ENCODE assay signal across 8 cellular contexts in the genomic region with DNA sequence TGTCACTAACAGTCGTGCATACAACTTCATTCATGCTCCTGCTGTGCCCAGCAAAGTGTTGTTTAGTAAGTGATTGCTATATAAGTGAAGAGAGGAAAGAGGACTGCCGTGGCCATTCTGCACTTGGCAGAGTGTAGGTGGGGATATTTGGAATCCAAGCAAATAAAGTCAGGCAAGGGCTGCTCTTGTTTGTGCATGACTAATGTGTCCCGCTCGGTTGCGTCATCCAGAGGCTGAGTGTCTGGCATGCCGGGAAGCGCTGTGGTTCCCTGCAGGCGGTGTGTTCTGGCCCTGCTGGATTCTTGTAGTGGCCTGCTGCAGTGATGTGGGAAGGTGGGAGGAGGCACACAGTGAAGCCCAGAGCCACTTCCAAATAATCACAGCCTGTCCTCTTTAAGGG.
DNase-seq lines count a peak whose midpoint lies in the region; ATAC-seq and TF ChIP-seq lines count a peak whose summit lies in the region.

No MANE protein-coding gene starts in this region.

- peak; percentile 77 for DNase-seq in HK-2 (ENCODE audit: unreplicated experiment)
- peak; percentile 60 for DNase-seq in T1000 (lab: John Stamatoyannopoulos, UW)
- peak; percentile 88 for DNase-seq in left ventricle myocardium superior
- DNase-seq in smooth muscle cell (lab: John Stamatoyannopoulos, UW; ENCODE audit: unreplicated experiment) = peak; percentile 57
- no peak for DNase-seq in OCI-M1 (lab: John Stamatoyannopoulos, UW)
- no peak for DNase-seq in erythroblast (lab: John Stamatoyannopoulos, UW)

- ATAC-seq in left ventricle myocardium superior (peak; percentile 96), GM21786 (IDR thresholded peaks at IDR 0.05; ENCODE audit: unreplicated experiment) (no peak), GM21717 (IDR thresholded peaks at IDR 0.05; ENCODE audit: unreplicated experiment) (no peak)

- intact Hi-C loops in left ventricle myocardium superior (cut with micrococcal nuclease) = loop anchor here (10.0 kb wide), 3 partner anchors 64 to 324 kb away; a partner anchor contains a TSS

- no peak for TF ChIP-seq CTCF in smooth muscle cell (IDR thresholded peaks at IDR 0.05; ENCODE audit: borderline replicate concordance, insufficient read depth, poor library complexity, severe bottlenecking)

- H3K27ac ChIP-seq in smooth muscle cell (ENCODE audit: low read depth) = peak overlapping the region; percentile 98

- H3K9ac ChIP-seq in smooth muscle cell (ENCODE audit: low read depth) = peak overlapping the region; percentile 86

- 8% methylated on average over 8 of the region's 8 CpGs for WGBS in smooth muscle cell (ENCODE audit: low lambda C conversion rate)

- no peak overlapping the region for H3K4me3 ChIP-seq in smooth muscle cell

- H3K27me3 ChIP-seq in smooth muscle cell (ENCODE audit: low read depth) = no peaks in the 10 kb centered on the region

- H2AFZ ChIP-seq in smooth muscle cell (ENCODE audit: low read depth) = no peak overlapping the region

- H3F3A ChIP-seq in smooth muscle cell (ENCODE audit: low read depth) = peaks cover 15% of the 10 kb centered on the region

- TF ChIP-seq POLR2A in erythroblast (IDR thresholded peaks at IDR 0.05; ENCODE audit: low read length) = no peak

- H3K79me2 ChIP-seq in smooth muscle cell (ENCODE audit: low read depth) = no peaks in the 10 kb centered on the region

- H3K4me1 ChIP-seq in smooth muscle cell (ENCODE audit: low read depth) = peaks cover 18% of the 10 kb centered on the region

- H3K9me3 ChIP-seq in smooth muscle cell (replicated peaks; ENCODE audit: low read depth) = no peaks in the 10 kb centered on the region

- H4K20me1 ChIP-seq in smooth muscle cell (ENCODE audit: low read depth) = no peaks in the 10 kb centered on the region

- peak overlapping the region; percentile 67 for H3K4me2 ChIP-seq in smooth muscle cell

- H3K36me3 ChIP-seq in smooth muscle cell (ENCODE audit: low read depth) = no peaks in the 10 kb centered on the region

Comparison
In these comparisons a context has a peak if more than half of its experiments do, and no peak if none do; other contexts are left out.
1. DNase-seq: peak in HK-2 (single experiment), T1000 (single experiment), left ventricle myocardium superior (single experiment) and smooth muscle cell (single experiment); none in OCI-M1 (single experiment) and erythroblast (0 of 2).